In genomic region chr6:116969211-116969863, GRCh38 we compare ENCODE assay signal across 8 cellular contexts.
DNase-seq lines count a peak whose midpoint lies in the region; ATAC-seq and TF ChIP-seq lines count a peak whose summit lies in the region.

No MANE protein-coding gene starts in this region.

- H3K4me3 ChIP-seq in cardiac fibroblast (replicated peaks in 1 of 2; ENCODE audit: low read depth in 2 of 2, low read length in 2 of 2), result no peak overlapping the region

- DNase-seq in NCI-H510A treated with DMSO at 0.1 percent for 48 hours (lab: John Stamatoyannopoulos, UW), result peak; percentile 43
- DNase-seq in NCI-H510A (lab: John Stamatoyannopoulos, UW), result no peak
- peak; percentile 74 for DNase-seq in NCI-H748 treated with DMSO at 0.1 percent for 48 hours (lab: John Stamatoyannopoulos, UW)
- peak; percentile 60 to 73 for DNase-seq in cardiac fibroblast (ENCODE audit: low read depth in 2 of 2)
- peak; percentile 67 for DNase-seq in medulla oblongata (ENCODE audit: extremely low spot score)
- DNase-seq in effector CD8-positive, alpha-beta T cell (lab: John Stamatoyannopoulos, UW), result no peak

- peak; percentile 84 for ATAC-seq in GM21360 (IDR thresholded peaks at IDR 0.05; ENCODE audit: unreplicated experiment)
- peak; percentile 85 for ATAC-seq in HG03520 (IDR thresholded peaks at IDR 0.05; ENCODE audit: unreplicated experiment)

- TF ChIP-seq CTCF in cardiac fibroblast (IDR thresholded peaks at IDR 0.05; ENCODE audit: low read depth, low read length), result peak; percentile 63

Comparison
In these comparisons a context has a peak if more than half of its experiments do, and no peak if none do; other contexts are left out.
1. DNase-seq: peak in NCI-H510A treated with DMSO at 0.1 percent for 48 hours (single experiment), NCI-H748 treated with DMSO at 0.1 percent for 48 hours (single experiment), cardiac fibroblast (2 of 2) and medulla oblongata (single experiment); none in NCI-H510A (single experiment) and effector CD8-positive, alpha-beta T cell (single experiment).